ENCODE assay signal across 8 cellular contexts in the genomic region with DNA sequence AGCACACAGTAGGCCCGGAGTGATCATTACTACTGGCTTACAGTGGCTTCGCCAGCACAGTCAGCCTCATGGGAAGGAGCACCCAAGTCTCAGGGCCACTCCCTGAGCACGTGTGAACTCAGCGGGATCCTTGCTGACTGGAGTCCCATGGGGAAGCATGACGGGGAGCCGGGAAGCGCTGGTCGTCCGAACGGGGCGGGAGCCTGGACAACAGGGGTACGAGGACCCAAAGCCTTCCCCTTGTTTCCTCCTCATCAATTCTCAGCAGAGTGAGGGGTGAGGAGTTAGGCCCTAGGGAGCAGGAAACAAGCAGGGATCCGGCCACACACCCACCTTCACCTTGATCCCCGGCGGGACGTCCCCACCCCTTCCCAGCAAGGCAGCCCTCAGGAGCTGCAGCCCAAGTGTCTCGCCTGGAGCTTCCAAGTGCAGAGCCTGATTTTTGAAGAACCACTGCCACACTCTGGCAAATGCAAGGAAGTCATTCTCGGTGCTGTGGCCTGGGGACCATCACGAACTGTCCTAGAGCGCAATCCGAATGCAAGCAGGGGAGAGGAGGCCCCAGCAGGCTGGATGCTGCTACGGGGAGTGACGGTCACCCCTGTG. TPM values are rescaled to one million over a fixed set of nuclear protein-coding genes. Genes with fewer than 3 reads are reported as not detected.
A peak's percentile ranks its signal among the peaks of the same experiment; 100 is the strongest.
DNase-seq lines count a peak whose midpoint lies in the region; ATAC-seq and TF ChIP-seq lines count a peak whose summit lies in the region.

No MANE protein-coding gene starts in this region.

- no peaks in the 10 kb centered on the region for H3F3A ChIP-seq in Loucy (ENCODE audit: low read depth)

- no peaks in the 10 kb centered on the region for H4K20me1 ChIP-seq in Loucy (ENCODE audit: insufficient read depth, low read length, poor library complexity, severe bottlenecking)

- H3K79me2 ChIP-seq in Loucy (ENCODE audit: insufficient read depth, low read length): no peaks in the 10 kb centered on the region

- no peaks in the 10 kb centered on the region for H3K9me3 ChIP-seq in Loucy (ENCODE audit: insufficient read depth, low read depth, low read length)

- peaks cover 9% of the 10 kb centered on the region for H3K27me3 Mint-ChIP-seq in brain

- intact Hi-C loops in left colon (cut with DNase I, micrococcal nuclease): no loop called here

- DNase-seq in Daoy (ENCODE audit: low read depth) (peak; percentile 63), left colon (peak; percentile 50 to 71), superior temporal gyrus (ENCODE audit: extremely low spot score) (peak; percentile 70)

- TF ChIP-seq CTCF in Loucy (conservative IDR thresholded peaks at IDR 0.05; ENCODE audit: low read length) (no peak), brain (conservative IDR thresholded peaks at IDR 0.05) (no peak)

- H3K36me3 Mint-ChIP-seq in brain: no peaks in the 10 kb centered on the region

- H3K4me3 Mint-ChIP-seq in brain: peak overlapping the region in 2 of 5 experiments; percentile 75 to 77

- H3K4me1 Mint-ChIP-seq in brain: peaks cover 36% of the 10 kb centered on the region

- no peaks in the 10 kb centered on the region for H3K27me3 ChIP-seq in Loucy (ENCODE audit: insufficient read depth, low read length, poor library complexity, severe bottlenecking)

- H3K9me3 Mint-ChIP-seq in brain: peaks cover 0 to 6% (median 0%) of the 10 kb centered on the region in 5 experiments

- H3K36me3 ChIP-seq in Loucy (ENCODE audit: insufficient read depth, low read length): no peaks in the 10 kb centered on the region

- H3K4me3 ChIP-seq in Loucy (ENCODE audit: low read length, poor library complexity, severe bottlenecking): no peak overlapping the region

- peak overlapping the region; percentile 85 for H2AFZ ChIP-seq in Loucy (ENCODE audit: low read length)

- ATAC-seq in left colon (peak; percentile 79), GM19467 (IDR thresholded peaks at IDR 0.05; ENCODE audit: unreplicated experiment) (no peak), GM18519 (IDR thresholded peaks at IDR 0.05; ENCODE audit: low FRiP score, unreplicated experiment) (no peak), GM21619 (IDR thresholded peaks at IDR 0.05; ENCODE audit: unreplicated experiment) (no peak)

- peak overlapping the region in 3 of 5 experiments; percentile 49 to 83 (median 80) for H3K27ac Mint-ChIP-seq in brain

- peak overlapping the region; percentile 59 for H3K4me2 ChIP-seq in Loucy (ENCODE audit: low read depth, low read length, poor library complexity, severe bottlenecking)

- H3K9me2 ChIP-seq in Loucy (replicated peaks; ENCODE audit: low read depth, low read length): no peaks in the 10 kb centered on the region

- H3K9ac ChIP-seq in Loucy (ENCODE audit: low read depth, low read length, poor library complexity, severe bottlenecking): no peak overlapping the region

- no peaks in the 10 kb centered on the region for H3K4me1 ChIP-seq in Loucy (ENCODE audit: insufficient read depth, low read length, poor library complexity, severe bottlenecking)

RNA-seq across cellular contexts. Expression of a gene that starts 35.5 kb away (rescaled TPM):
- 73.2 and 86.1 TPM in 2 replicates for total RNA-seq in Daoy (2014; rRNA removed; shearing (Covaris generic))
- 94.4 TPM for polyA plus RNA-seq in brain (ENCODE audit: insufficient read depth, low read depth, low replicate concordance)
- 100 to 1,000 TPM in 1 of 2 donors, 10 to 100 TPM in 1; 84.6 to 108 TPM for total RNA-seq in left colon
